8 cellular contexts compared by ENCODE assay signal in the genomic region with DNA sequence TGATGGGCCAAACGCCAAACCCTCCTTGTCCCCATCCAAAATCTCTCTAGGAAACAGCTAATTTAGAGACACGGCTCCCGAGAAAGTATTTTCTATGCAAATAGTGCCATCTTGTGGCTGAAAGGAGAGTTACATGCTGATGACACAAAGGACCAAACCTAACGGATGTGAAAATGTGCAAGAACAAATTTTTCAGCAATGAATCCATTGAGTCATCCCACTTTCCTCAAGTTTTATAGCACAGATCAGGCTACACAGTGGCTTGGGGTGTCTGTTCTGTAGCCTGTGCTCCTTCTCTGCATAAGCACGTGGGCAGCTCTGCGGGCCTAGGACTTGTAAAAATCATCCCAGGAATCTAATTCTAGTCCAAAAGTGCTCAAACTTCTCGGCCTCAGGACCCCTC.
DNase-seq lines count a peak whose midpoint lies in the region; ATAC-seq, FAIRE-seq and TF ChIP-seq lines count a peak whose summit lies in the region.

No MANE protein-coding gene starts in this region.

- H3K36me3 ChIP-seq in GM23248 (ENCODE audit: low read depth), result no peaks in the 10 kb centered on the region
- H3K36me3 ChIP-seq in mammary epithelial cell (ENCODE audit: insufficient read depth, low read length), result no peaks in the 10 kb centered on the region

- TF ChIP-seq CTCF in mammary epithelial cell (conservative IDR thresholded peaks at IDR 0.05 in 1 of 2, IDR thresholded peaks at IDR 0.05 in 1 of 2; ENCODE audit: extremely low read depth in 1 of 2, insufficient read depth in 1 of 2, low read depth in 1 of 2, low read length in 2 of 2), result peak; percentile 74 to 77

- no peaks in the 10 kb centered on the region for H3K9me3 ChIP-seq in GM23248 (ENCODE audit: low read depth)
- H3K9me3 ChIP-seq in mammary epithelial cell (replicated peaks; ENCODE audit: insufficient read depth, low read length), result no peaks in the 10 kb centered on the region

- H3K4me1 ChIP-seq in GM23248 (ENCODE audit: insufficient read depth), result 0 out of 2 replicates have a peak, but pooled peaks cover 2% of the 10 kb centered on the region
- H3K4me1 ChIP-seq in mammary epithelial cell (ENCODE audit: insufficient read depth, low read length), result peaks cover 7% of the 10 kb centered on the region

- 8 to 12% methylated on average over 7 of the region's 7 CpGs for WGBS in GM23248 (ENCODE audit: low coverage in 1 of 2, low lambda C conversion rate in 2 of 2, missing lambda C conversion rate in 2 of 2), 2 experiments
- 28% methylated on average over 7 of the region's 7 CpGs for WGBS in mammary epithelial cell (ENCODE audit: low coverage, missing lambda C conversion rate)

- ATAC-seq in HG03521 (IDR thresholded peaks at IDR 0.05; ENCODE audit: unreplicated experiment), result no peak

- in situ Hi-C loops in GM23248 (cut with MboI), result loop anchor here (10.0 kb wide), 2 partner anchors 284 to 484 kb away; no protein-coding TSS in a partner anchor
- in situ Hi-C loops in mammary epithelial cell (cut with MboI; ENCODE audit: low sequenced_read_pairs in 2 of 2), result loop anchor here (5.0 to 10.0 kb wide), 3 partner anchors 174 to 302 kb away; no protein-coding TSS in a partner anchor

- no peak overlapping the region for H3K4me3 ChIP-seq in GM23248
- H3K4me3 ChIP-seq in mammary epithelial cell (replicated peaks in 1 of 3; ENCODE audit: insufficient read depth in 1 of 3, low read depth in 2 of 3, low read length in 3 of 3), result no peak overlapping the region

- no peaks in the 10 kb centered on the region for H4K20me1 ChIP-seq in GM23248 (ENCODE audit: insufficient read depth)
- H4K20me1 ChIP-seq in mammary epithelial cell (ENCODE audit: insufficient read depth, low read length), result no peaks in the 10 kb centered on the region

- CTCF ChIA-PET in mammary epithelial cell (lab: Charles Lee; ENCODE audit: low non-redundant PET), result interaction anchor here (0.6 to 1.4 kb wide), 5 partner anchors 62 to 487 kb away, joined by 3 to 11 read pairs (median 5); no protein-coding TSS in a partner anchor

- no peak overlapping the region for H3K27ac ChIP-seq in GM23248
- no peak overlapping the region for H3K27ac ChIP-seq in mammary epithelial cell (ENCODE audit: insufficient read depth, low read depth, low read length)

- no peak overlapping the region for H3K9ac ChIP-seq in GM23248
- no peak overlapping the region for H3K9ac ChIP-seq in mammary epithelial cell (ENCODE audit: insufficient read depth, low read length)

- peak; percentile 99 for FAIRE-seq in islet of Langerhans (lab: Jason Lieb, UNC)

- H3K79me2 ChIP-seq in GM23248 (ENCODE audit: insufficient read depth) (no peaks in the 10 kb centered on the region), mammary epithelial cell (ENCODE audit: insufficient read depth, low read length) (no peaks in the 10 kb centered on the region)

- intact Hi-C loops in mammary epithelial cell (cut with micrococcal nuclease), result loop anchor here (1.0 to 5.0 kb wide), 9 partner anchors 62 to 1110 kb away; no protein-coding TSS in a partner anchor

- H3K27me3 ChIP-seq in GM23248 (replicated peaks; ENCODE audit: insufficient read depth) (peaks cover 15% of the 10 kb centered on the region; the same call in 1 of the 2 replicates), mammary epithelial cell (ENCODE audit: insufficient read depth, low read length) (no peaks in the 10 kb centered on the region)

- H3K9me2 ChIP-seq in GM23248 (ENCODE audit: insufficient read depth), result no peaks in the 10 kb centered on the region

- BruUV-seq in mammary epithelial cell (replicated peaks; lab: Mats Ljungman, UMichigan), result no TSS peak

- H3F3A ChIP-seq in GM23248 (ENCODE audit: insufficient read depth), result no peaks in the 10 kb centered on the region

- H3K4me2 ChIP-seq in GM23248 (ENCODE audit: unreplicated experiment) (no peak overlapping the region), mammary epithelial cell (ENCODE audit: insufficient read depth, low read depth, low read length) (no peak overlapping the region)

- DNase-seq in COR-L47 (lab: John Stamatoyannopoulos, UW), result peak; percentile 77
- peak; percentile 89 for DNase-seq in GM23248
- DNase-seq in NCI-H146 (lab: John Stamatoyannopoulos, UW), result peak; percentile 56
- DNase-seq in T-helper 22 cell (ENCODE audit: low read depth), result peak; percentile 9
- peak; percentile 70 for DNase-seq in mammary epithelial cell
- peak; percentile 14 for DNase-seq in stimulated activated CD4-positive, alpha-beta T cell treated with anti-CD3 and anti-CD28 coated beads, Interleukin-1b, Interleukin-23, amount 100 ng/mL, for 48 hours

- H2AFZ ChIP-seq in GM23248, result no peak overlapping the region
- H2AFZ ChIP-seq in mammary epithelial cell (ENCODE audit: low read depth, low read length), result no peak overlapping the region

- dilution Hi-C loops in mammary epithelial cell (cut with HindIII; ENCODE audit: low sequenced_read_pairs), result no loop called here

Comparison
In these comparisons a context has a peak if more than half of its experiments do, and no peak if none do; other contexts are left out.
1. DNase-seq: peak in every context shown above with its lines; median percentile 89 in GM23248; 77 in COR-L47; 70 in mammary epithelial cell; 56 in NCI-H146; 14 in stimulated activated CD4-positive, alpha-beta T cell treated with anti-CD3 and anti-CD28 coated beads, Interleukin-1b, Interleukin-23, amount 100 ng/mL, for 48 hours; 9 in T-helper 22 cell.